9 cellular contexts compared by ENCODE assay signal in the genomic region with DNA sequence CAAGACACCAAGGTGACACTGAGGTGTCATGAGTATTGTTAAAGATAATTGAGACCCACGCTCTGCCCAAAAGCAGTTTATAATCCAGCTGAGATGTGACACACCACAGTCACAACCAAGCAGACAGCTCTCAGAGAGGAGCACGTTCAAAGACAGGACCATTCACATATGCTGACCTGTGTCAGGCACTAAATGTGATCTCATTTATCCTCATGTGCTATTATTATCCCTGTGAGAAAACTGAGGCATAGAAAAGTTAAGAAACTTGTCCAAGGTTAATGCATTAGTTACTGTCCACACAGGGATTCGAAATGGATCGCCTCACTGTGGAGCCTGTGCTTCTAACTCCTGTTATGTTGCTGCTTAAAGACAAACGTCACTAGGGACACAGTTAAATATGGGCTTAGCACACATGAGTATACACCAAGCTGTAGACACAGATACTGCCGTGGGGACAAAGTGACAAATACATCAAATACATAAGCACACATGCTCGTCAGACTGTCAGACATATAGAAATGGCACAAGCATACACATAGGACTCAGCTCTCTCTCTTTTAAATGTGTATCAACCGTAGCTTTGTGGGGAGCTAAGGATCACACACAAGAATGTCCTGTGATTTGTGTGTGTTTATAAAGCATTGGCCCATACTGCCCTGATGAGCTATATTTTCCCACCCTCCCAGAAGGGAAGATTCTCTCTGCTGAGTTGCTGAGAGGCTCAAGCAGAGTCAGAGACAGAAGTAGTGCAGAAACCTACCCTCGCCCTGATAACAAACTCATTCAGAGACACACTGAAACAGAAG. TPM values are rescaled to one million over a fixed set of nuclear protein-coding genes. Genes with fewer than 3 reads are reported as not detected.
DNase-seq lines count a peak whose midpoint lies in the region; ATAC-seq and TF ChIP-seq lines count a peak whose summit lies in the region.
"Had no signal": no experiment of that assay in that cellular context is flagged by ENCODE, and none has a peak within 500 bp of the region (broad histone marks: within the 10 kb centered on the region; RNA-seq: fewer than 3 reads in every experiment).

No MANE protein-coding gene starts in this region.

- H3K4me2 ChIP-seq in OCI-LY1 (ENCODE audit: low read length) = no peak overlapping the region

- 72 to 73% methylated on average over 9 of the region's 9 CpGs for WGBS in esophagus, 2 donors
- 63% methylated on average over 9 of the region's 9 CpGs for WGBS in prostate gland

- no peak overlapping the region for H3K27ac ChIP-seq in CD8-positive, alpha-beta memory T cell (ENCODE audit: low read depth, low read length)
- H3K27ac ChIP-seq in OCI-LY1 (ENCODE audit: low read depth, low read length, poor library complexity, severe bottlenecking) (no peak overlapping the region), esophagus (ENCODE audit: low read depth in 2 of 2, low read length in 1 of 2) (peak overlapping the region; percentile 7 to 78), prostate gland (peak overlapping the region; percentile 67 to 87)

- DNase-seq in CD8-positive, alpha-beta memory T cell = no peak
- DNase-seq in prostate gland (ENCODE audit: low spot score) = no peak
- DNase-seq in HCEC 1CT = no peak
- no peak for DNase-seq in epidermal melanocyte (ENCODE audit: insufficient read length, low spot score)
- DNase-seq in activated T-cell treated with anti-CD3 and anti-CD28 coated beads, Interleukin-2, amount 50 U/mL, for 72 hours = no peak
- no peak for DNase-seq in SHP77 treated with DMSO at 0.1 percent for 48 hours (lab: John Stamatoyannopoulos, UW)

- peak overlapping the region; percentile 79 to 97 (median 96) for H3K27ac Mint-ChIP-seq in CD8-positive, alpha-beta memory T cell
- no peak overlapping the region for H3K27ac Mint-ChIP-seq in activated T-cell treated with anti-CD3 and anti-CD28 coated beads, Interleukin-2, amount 50 U/mL, for 72 hours

- TF ChIP-seq CTCF in OCI-LY1 (IDR thresholded peaks at IDR 0.05; ENCODE audit: low read length) = no peak
- TF ChIP-seq CTCF in prostate gland (IDR thresholded peaks at IDR 0.05) = no peak

- no peaks in the 10 kb centered on the region for H3K36me3 ChIP-seq in CD8-positive, alpha-beta memory T cell (ENCODE audit: insufficient read depth, low read length)
- H3K36me3 ChIP-seq in OCI-LY1 (ENCODE audit: insufficient read depth, low read length) (no peaks in the 10 kb centered on the region), esophagus (ENCODE audit: control insufficient read depth in 2 of 2, insufficient read depth in 2 of 2, low read length in 1 of 2) (no peaks in the 10 kb centered on the region), prostate gland (no peaks in the 10 kb centered on the region)

- peaks cover 32 to 53% (median 34%) of the 10 kb centered on the region in 3 donors for H3K4me1 Mint-ChIP-seq in CD8-positive, alpha-beta memory T cell
- H3K4me1 Mint-ChIP-seq in activated T-cell treated with anti-CD3 and anti-CD28 coated beads, Interleukin-2, amount 50 U/mL, for 72 hours (ENCODE audit: low read depth) = peaks cover 29% of the 10 kb centered on the region

- peaks cover 39% of the 10 kb centered on the region for H3K4me1 ChIP-seq in CD8-positive, alpha-beta memory T cell (ENCODE audit: insufficient read depth, low read length)
- H3K4me1 ChIP-seq in OCI-LY1 (ENCODE audit: insufficient read depth, low read length, severe bottlenecking) = peaks cover 27% of the 10 kb centered on the region
- peaks cover 7 to 16% of the 10 kb centered on the region in 2 donors for H3K4me1 ChIP-seq in esophagus (ENCODE audit: control insufficient read depth in 2 of 2, insufficient read depth in 2 of 2, low read length in 1 of 2)
- peaks cover 12% of the 10 kb centered on the region for H3K4me1 ChIP-seq in prostate gland (replicated peaks)

- H3K27me3 Mint-ChIP-seq in CD8-positive, alpha-beta memory T cell = peaks cover 0 to 3% of the 10 kb centered on the region in 2 donors
- no peaks in the 10 kb centered on the region for H3K27me3 Mint-ChIP-seq in activated T-cell treated with anti-CD3 and anti-CD28 coated beads, Interleukin-2, amount 50 U/mL, for 72 hours (ENCODE audit: low read depth)

- intact Hi-C loops in prostate gland (cut with DNase I) = loop anchor here (2.0 to 5.0 kb wide), 4 partner anchors 91 to 275 kb away; no protein-coding TSS in a partner anchor

- H3K9me3 Mint-ChIP-seq in CD8-positive, alpha-beta memory T cell = no peaks in the 10 kb centered on the region
- no peaks in the 10 kb centered on the region for H3K9me3 Mint-ChIP-seq in activated T-cell treated with anti-CD3 and anti-CD28 coated beads, Interleukin-2, amount 50 U/mL, for 72 hours

- no peaks in the 10 kb centered on the region for H4K20me1 ChIP-seq in OCI-LY1 (ENCODE audit: insufficient read depth, low read length)

- H3K9me2 ChIP-seq in OCI-LY1 (ENCODE audit: low read depth, low read length) = no peaks in the 10 kb centered on the region

- CTCF ChIA-PET in CD8-positive, alpha-beta memory T cell (lab: Charles Lee) = interaction anchor here (0.7 to 7.4 kb wide), 13 partner anchors 7 to 279 kb away, joined by 3 to 72 read pairs (median 4); a partner anchor contains a TSS

- no peaks in the 10 kb centered on the region for H3K27me3 ChIP-seq in CD8-positive, alpha-beta memory T cell (ENCODE audit: insufficient read depth, low read length, poor library complexity, severe bottlenecking)
- H3K27me3 ChIP-seq in OCI-LY1 (ENCODE audit: insufficient read depth, low read length) (no peaks in the 10 kb centered on the region), esophagus (ENCODE audit: control insufficient read depth in 1 of 2, insufficient read depth in 2 of 2, low read length in 2 of 2) (no peaks in the 10 kb centered on the region), prostate gland (replicated peaks; ENCODE audit: insufficient read depth) (no peaks in the 10 kb centered on the region)

- peaks cover 0 to 4% (median 0%) of the 10 kb centered on the region in 3 donors for H3K36me3 Mint-ChIP-seq in CD8-positive, alpha-beta memory T cell
- no peaks in the 10 kb centered on the region for H3K36me3 Mint-ChIP-seq in activated T-cell treated with anti-CD3 and anti-CD28 coated beads, Interleukin-2, amount 50 U/mL, for 72 hours (ENCODE audit: insufficient read depth in 2 of 2)

- no peak overlapping the region for H3K4me3 ChIP-seq in CD8-positive, alpha-beta memory T cell (ENCODE audit: low read length)
- H3K4me3 ChIP-seq in OCI-LY1 (ENCODE audit: low read depth, low read length, poor library complexity, severe bottlenecking) (no peak overlapping the region), esophagus (ENCODE audit: low read depth in 1 of 2, low read length in 2 of 2) (no peak overlapping the region), prostate gland (no peak overlapping the region)

- peak overlapping the region; percentile 47; the same call in 1 of the 2 replicates for H2AFZ ChIP-seq in OCI-LY1 (ENCODE audit: low read length)

- no peaks in the 10 kb centered on the region for H3F3A ChIP-seq in OCI-LY1 (ENCODE audit: insufficient read depth, low read length)

- H3K79me2 ChIP-seq in OCI-LY1 (ENCODE audit: insufficient read depth, low read length) = no peaks in the 10 kb centered on the region

- H3K4me3 Mint-ChIP-seq in CD8-positive, alpha-beta memory T cell = no peak overlapping the region
- H3K4me3 Mint-ChIP-seq in activated T-cell treated with anti-CD3 and anti-CD28 coated beads, Interleukin-2, amount 50 U/mL, for 72 hours = no peak overlapping the region

- no peaks in the 10 kb centered on the region for H3K9me3 ChIP-seq in CD8-positive, alpha-beta memory T cell (ENCODE audit: low read length)
- H3K9me3 ChIP-seq in OCI-LY1 (ENCODE audit: low read length) = no peaks in the 10 kb centered on the region
- no peaks in the 10 kb centered on the region for H3K9me3 ChIP-seq in esophagus (ENCODE audit: control insufficient read depth in 2 of 2, insufficient read depth in 1 of 2, low read depth in 1 of 2, low read length in 1 of 2)
- no peaks in the 10 kb centered on the region for H3K9me3 ChIP-seq in prostate gland

- no peak overlapping the region; the same call in 1 of the 2 replicates for H3K9ac ChIP-seq in OCI-LY1 (ENCODE audit: low read length)

- POLR2A ChIA-PET in CD8-positive, alpha-beta memory T cell (lab: Charles Lee) = interaction anchor here (0.9 to 1.2 kb wide), 3 partner anchors 106 to 183 kb away, joined by 3 to 4 read pairs (median 3); a partner anchor contains a TSS

- ATAC-seq in activated T-cell treated with anti-CD3 and anti-CD28 coated beads, Interleukin-2, amount 50 U/mL, for 72 hours (replicated peaks in 1 of 2) = no peak

- no peak for TF ChIP-seq POLR2A in prostate gland (IDR thresholded peaks at IDR 0.05)

RNA-seq across cellular contexts. Expression of a gene that starts 3.5 kb away (rescaled TPM):
- total RNA-seq in CD8-positive, alpha-beta memory T cell = 10 to 100 TPM; 39.5 to 42.7 TPM
- polyA plus RNA-seq in CD8-positive, alpha-beta memory T cell = 59.2 TPM
- polyA plus RNA-seq in esophagus = 10 to 100 TPM; 12.6 to 16.1 TPM
- total RNA-seq in prostate gland = 100 to 1,000 TPM in 1 of 2 donors, 10 to 100 TPM in 1; 35.9 to 101 TPM
- total RNA-seq in activated T-cell treated with anti-CD3 and anti-CD28 coated beads, Interleukin-2, amount 50 U/mL, for 72 hours = 10 to 100 TPM; 26.3 to 32.0 TPM

RNA-seq across cellular contexts. Expression of a gene that starts 13.6 kb away (rescaled TPM):
- not detected for total RNA-seq in CD8-positive, alpha-beta memory T cell
- not detected for polyA plus RNA-seq in CD8-positive, alpha-beta memory T cell
- 1 to 10 TPM; 3.4 to 4.3 TPM for polyA plus RNA-seq in esophagus
- total RNA-seq in prostate gland = 10 to 100 TPM; 14.8 to 69.0 TPM
- total RNA-seq in activated T-cell treated with anti-CD3 and anti-CD28 coated beads, Interleukin-2, amount 50 U/mL, for 72 hours = not detected

RNA-seq across cellular contexts. Expression of a gene that starts 20.6 kb away (rescaled TPM):
- under 1 TPM in 1 of 2 experiments, not detected in 1; 0.04 TPM for total RNA-seq in CD8-positive, alpha-beta memory T cell
- not detected for polyA plus RNA-seq in CD8-positive, alpha-beta memory T cell
- not detected for polyA plus RNA-seq in esophagus
- total RNA-seq in prostate gland = under 1 TPM in 1 of 2 donors, not detected in 1; 0.51 TPM
- under 1 TPM in 1 of 2 donors, not detected in 1; 0.05 TPM for total RNA-seq in activated T-cell treated with anti-CD3 and anti-CD28 coated beads, Interleukin-2, amount 50 U/mL, for 72 hours
- total RNA-seq: H7 had no signal

RNA-seq across cellular contexts. Expression of a gene that starts 32.0 kb away (rescaled TPM):
- under 1 TPM in 1 of 2 experiments, not detected in 1; 0.13 TPM for total RNA-seq in CD8-positive, alpha-beta memory T cell
- polyA plus RNA-seq in CD8-positive, alpha-beta memory T cell = not detected
- polyA plus RNA-seq in esophagus = not detected
- total RNA-seq in prostate gland = not detected
- under 1 TPM; 0.37 to 0.65 TPM for total RNA-seq in activated T-cell treated with anti-CD3 and anti-CD28 coated beads, Interleukin-2, amount 50 U/mL, for 72 hours
- total RNA-seq: H7 had no signal

RNA-seq across cellular contexts. Expression of a gene that starts 49.5 kb away (rescaled TPM):
- not detected for total RNA-seq in CD8-positive, alpha-beta memory T cell
- polyA plus RNA-seq in CD8-positive, alpha-beta memory T cell = not detected
- under 1 TPM in 1 of 2 donors, not detected in 1; 0.06 TPM for polyA plus RNA-seq in esophagus
- 1 to 10 TPM; 2.8 to 5.2 TPM for total RNA-seq in prostate gland
- not detected for total RNA-seq in activated T-cell treated with anti-CD3 and anti-CD28 coated beads, Interleukin-2, amount 50 U/mL, for 72 hours

Comparison
In these comparisons a context has a peak if more than half of its experiments do, and no peak if none do; other contexts are left out.
1. H3K27ac ChIP-seq: peak in esophagus (2 of 2) and prostate gland (2 of 2); none in CD8-positive, alpha-beta memory T cell (single experiment) and OCI-LY1 (single experiment).
2. RNA of a gene that starts 13.6 kb away (total RNA-seq): 14.8 to 69.0 TPM in prostate gland; not detected in CD8-positive, alpha-beta memory T cell and not detected in activated T-cell treated with anti-CD3 and anti-CD28 coated beads, Interleukin-2, amount 50 U/mL, for 72 hours; every median in the first group is over 10 times any median in the second.